In genomic region chr11:64916848-64917662, GRCh38 we compare ENCODE assay signal across 8 cellular contexts. TPM values are rescaled to one million over a fixed set of nuclear protein-coding genes. Genes with fewer than 3 reads are reported as not detected.
A peak's percentile ranks its signal among the peaks of the same experiment; 100 is the strongest.
DNase-seq lines count a peak whose midpoint lies in the region; ATAC-seq and TF ChIP-seq lines count a peak whose summit lies in the region.

ATG2A (minus strand) TSS chr11:64917209; CDS start chr11:64917135, 74 bp downstream.

- WGBS in right cardiac atrium = under 1% methylated on average over 55 of the region's 55 CpGs

- H3K4me3 Mint-ChIP-seq in T-helper 2 cell treated with Interferon-gamma antibody and Interleukin-4, amounts not matched to agents 5 μg/mL and 100 μg/mL, for 36 hours = peak within 1 kb of the TSS; percentile 97

- no peaks in the 10 kb centered on the region for H3K27me3 ChIP-seq in ascending aorta
- no peaks in the 10 kb centered on the region for H3K27me3 ChIP-seq in right cardiac atrium (ENCODE audit: control insufficient read depth, insufficient read depth)
- no peaks in the 10 kb centered on the region for H3K27me3 ChIP-seq in uterus

- TF ChIP-seq POLR2A in uterus (IDR thresholded peaks at IDR 0.05) = peak; percentile 79 to 88

- H3K4me3 ChIP-seq in ascending aorta (peak within 1 kb of the TSS; percentile 92 to 94), right cardiac atrium (ENCODE audit: low read length) (peak within 1 kb of the TSS; percentile 89), uterus (peak within 1 kb of the TSS; percentile 81 to 85)

- intact Hi-C loops in ascending aorta (cut with DNase I) (loop anchor here (1.0 to 5.0 kb wide), 5 partner anchors 96 to 200 kb away; partner anchors contain the start of genes CDCA5, SNX15, VPS51 and ZFPL1), right cardiac atrium (cut with DNase I) (no loop called here), uterus (cut with DNase I; ENCODE audit: low total_unique reads) (no loop called here)

- H3K27me3 Mint-ChIP-seq in T-helper 2 cell treated with Interferon-gamma antibody and Interleukin-4, amounts not matched to agents 5 μg/mL and 100 μg/mL, for 36 hours (ENCODE audit: low read depth) = no peaks in the 10 kb centered on the region

- H3K4me1 ChIP-seq in ascending aorta (peaks cover 6 to 19% of the 10 kb centered on the region in 2 donors), right cardiac atrium (ENCODE audit: control insufficient read depth, insufficient read depth, low read length) (no peaks in the 10 kb centered on the region), uterus (no peaks in the 10 kb centered on the region)

- H3K9me3 ChIP-seq in ascending aorta (no peaks in the 10 kb centered on the region), right cardiac atrium (ENCODE audit: control insufficient read depth, low read length) (no peaks in the 10 kb centered on the region), uterus (no peaks in the 10 kb centered on the region)

- no peaks in the 10 kb centered on the region for H3K9me3 Mint-ChIP-seq in T-helper 2 cell treated with Interferon-gamma antibody and Interleukin-4, amounts not matched to agents 5 μg/mL and 100 μg/mL, for 36 hours

- H3K27ac ChIP-seq in ascending aorta (peak within 1 kb of the TSS; percentile 75 to 76), right cardiac atrium (ENCODE audit: low read length) (peak within 1 kb of the TSS; percentile 73), uterus (peak within 1 kb of the TSS; percentile 87 to 95)

- H3K36me3 Mint-ChIP-seq in T-helper 2 cell treated with Interferon-gamma antibody and Interleukin-4, amounts not matched to agents 5 μg/mL and 100 μg/mL, for 36 hours (ENCODE audit: low read depth) = no peaks in the 10 kb centered on the region

- peaks cover 20% of the 10 kb centered on the region for H3K4me1 Mint-ChIP-seq in T-helper 2 cell treated with Interferon-gamma antibody and Interleukin-4, amounts not matched to agents 5 μg/mL and 100 μg/mL, for 36 hours (ENCODE audit: low read depth)

- ATAC-seq in GM18502 (IDR thresholded peaks at IDR 0.05; ENCODE audit: poor library complexity, unreplicated experiment) = peak; percentile 93
- peak; percentile 89 for ATAC-seq in HG02970 (IDR thresholded peaks at IDR 0.05; ENCODE audit: low FRiP score, unreplicated experiment)
- ATAC-seq in right cardiac atrium = peak; percentile 97 to 98

- DNase-seq in NCI-H1930 (lab: John Stamatoyannopoulos, UW) (peak; percentile 99), ascending aorta (ENCODE audit: low spot score in 2 of 2) (peak; percentile 99 to 100), right cardiac atrium (peak; percentile 99 to 100 (median 100)), pulmonary artery endothelial cell (ENCODE audit: low read depth, low spot score) (peak; percentile 99), uterus (peak; percentile 99)
- DNase-seq in T-helper 2 cell treated with Interferon-gamma antibody and Interleukin-4, amounts not matched to agents 5 μg/mL and 100 μg/mL, for 36 hours (ENCODE audit: low spot score) = peak; percentile 99

- H3K36me3 ChIP-seq in ascending aorta = peaks cover 21 to 24% of the 10 kb centered on the region in 2 donors
- no peaks in the 10 kb centered on the region for H3K36me3 ChIP-seq in uterus

- TF ChIP-seq CTCF in ascending aorta (IDR thresholded peaks at IDR 0.05) (no peak), uterus (IDR thresholded peaks at IDR 0.05) (peak in 2 of 4 experiments; percentile 16 to 40)

- peak within 1 kb of the TSS; percentile 97 for H3K27ac Mint-ChIP-seq in T-helper 2 cell treated with Interferon-gamma antibody and Interleukin-4, amounts not matched to agents 5 μg/mL and 100 μg/mL, for 36 hours

RNA-seq across cellular contexts. Expression of gene ATG2A, which starts in this region (rescaled TPM):
- total RNA-seq in ascending aorta (39.5 TPM), right cardiac atrium (10 to 100 TPM; 13.3 to 17.9 (median 15.3) TPM), pulmonary artery endothelial cell (8.8 and 9.6 TPM in 2 replicates), uterus (10 to 100 TPM in 3 of 4 donors, 1 to 10 TPM in 1; 6.8 to 39.6 (median 18.4) TPM)
- polyA plus RNA-seq in right cardiac atrium = 13.6 TPM

Comparison
In these comparisons a context has a peak if more than half of its experiments do, and no peak if none do; other contexts are left out.
1. Peak in every context shown above with its lines: DNase-seq, ATAC-seq, H3K4me3 ChIP-seq and H3K27ac ChIP-seq.